12 cellular contexts compared by ENCODE assay signal in genomic region chr12:49909826-49910225, GRCh38. TPM values are rescaled to one million over a fixed set of nuclear protein-coding genes. Genes with fewer than 3 reads are reported as not detected.
A peak's percentile ranks its signal among the peaks of the same experiment; 100 is the strongest.
DNase-seq lines count a peak whose midpoint lies in the region; ATAC-seq and TF ChIP-seq lines count a peak whose summit lies in the region.
"Had no signal": no experiment of that assay in that cellular context is flagged by ENCODE, and none has a peak within 500 bp of the region (broad histone marks: within the 10 kb centered on the region; RNA-seq: fewer than 3 reads in every experiment).

No MANE protein-coding gene starts in this region.

- H3K9me3 ChIP-seq in adrenal gland (replicated peaks in 1 of 3) (no peaks in the 10 kb centered on the region), aorta (ENCODE audit: control insufficient read depth, low read length) (no peaks in the 10 kb centered on the region)
- H3K9me3 ChIP-seq: right atrium auricular region had no signal

- no peaks in the 10 kb centered on the region for H3K27me3 ChIP-seq in adrenal gland
- H3K27me3 ChIP-seq in aorta (ENCODE audit: control insufficient read depth in 1 of 2, insufficient read depth in 2 of 2, low read length in 1 of 2), result no peaks in the 10 kb centered on the region
- H3K27me3 ChIP-seq: right atrium auricular region had no signal

- no peak for TF ChIP-seq CTCF in adrenal gland (IDR thresholded peaks at IDR 0.05)

- no peaks in the 10 kb centered on the region for H3K9me3 Mint-ChIP-seq in activated T-helper 1 cell treated with anti-CD3 and anti-CD28 coated beads, Interleukin-12 subunit alpha, Interleukin-12 subunit beta, Interleukin-2, Interleukin-4 antibody, amounts not matched to agents 30 ng/mL and 10 ng/mL and 1 ng/mL, durations not matched to agents 14 hours and 24 hours and 36 hours
- H3K9me3 Mint-ChIP-seq: stimulated activated naive CD8-positive, alpha-beta T cell treated with anti-CD3 and anti-CD28 coated beads, Interleukin-15, amount 100 ng/mL, for 72 hours had no signal

- H3K36me3 ChIP-seq in adrenal gland (replicated peaks in 1 of 2), result no peaks in the 10 kb centered on the region
- H3K36me3 ChIP-seq in aorta (ENCODE audit: control insufficient read depth in 1 of 2, insufficient read depth in 2 of 2, low read length in 1 of 2), result no peaks in the 10 kb centered on the region
- H3K36me3 ChIP-seq: right atrium auricular region had no signal

- H3K27me3 Mint-ChIP-seq in activated T-helper 1 cell treated with anti-CD3 and anti-CD28 coated beads, Interleukin-12 subunit alpha, Interleukin-12 subunit beta, Interleukin-2, Interleukin-4 antibody, amounts not matched to agents 30 ng/mL and 10 ng/mL and 1 ng/mL, durations not matched to agents 14 hours and 24 hours and 36 hours (ENCODE audit: insufficient read depth), result peaks cover 4% of the 10 kb centered on the region

- peak; percentile 19 for DNase-seq in stimulated activated CD4-positive, alpha-beta T cell treated with anti-CD3 and anti-CD28 coated beads, Interleukin-15, amount 100 ng/mL, for 24 hours
- no peak for DNase-seq in stimulated activated CD4-positive, alpha-beta T cell treated with anti-CD3 and anti-CD28 coated beads, Interleukin-1b, Interleukin-23, amount 100 ng/mL, for 48 hours
- DNase-seq in adrenal gland (peak; percentile 81 to 95 (median 92)), left kidney (ENCODE audit: low read depth, low spot score) (peak; percentile 88), aorta (peak; percentile 52 to 62), cerebellar cortex (ENCODE audit: low spot score) (no peak), foreskin melanocyte (no peak)
- DNase-seq in activated T-helper 1 cell treated with anti-CD3 and anti-CD28 coated beads, Interleukin-12 subunit alpha, Interleukin-12 subunit beta, Interleukin-2, Interleukin-4 antibody, amounts not matched to agents 30 ng/mL and 10 ng/mL and 1 ng/mL, durations not matched to agents 14 hours and 24 hours and 36 hours (ENCODE audit: low spot score), result no peak
- DNase-seq: Karpas-422; stimulated activated naive CD8-positive, alpha-beta T cell treated with anti-CD3 and anti-CD28 coated beads, Interleukin-15, amount 100 ng/mL, for 72 hours had no signal

- WGBS in adrenal gland, 4 donors, result 30 to 61% (median 46%) methylated on average over 14 to 16 of the region's 16 CpGs
- WGBS in aorta, 2 donors, result 41 to 66% methylated on average over 16 of the region's 16 CpGs

- peaks cover under 1% of the 10 kb centered on the region for H3K4me1 Mint-ChIP-seq in activated T-helper 1 cell treated with anti-CD3 and anti-CD28 coated beads, Interleukin-12 subunit alpha, Interleukin-12 subunit beta, Interleukin-2, Interleukin-4 antibody, amounts not matched to agents 30 ng/mL and 10 ng/mL and 1 ng/mL, durations not matched to agents 14 hours and 24 hours and 36 hours (ENCODE audit: low read depth)

- H3K27ac Mint-ChIP-seq in activated T-helper 1 cell treated with anti-CD3 and anti-CD28 coated beads, Interleukin-12 subunit alpha, Interleukin-12 subunit beta, Interleukin-2, Interleukin-4 antibody, amounts not matched to agents 30 ng/mL and 10 ng/mL and 1 ng/mL, durations not matched to agents 14 hours and 24 hours and 36 hours, result no peak overlapping the region

- H3K4me1 ChIP-seq in adrenal gland (replicated peaks in 1 of 2) (peaks cover 1 to 9% of the 10 kb centered on the region in 2 donors), aorta (ENCODE audit: control insufficient read depth in 1 of 2, insufficient read depth in 2 of 2, low read length in 2 of 2) (no peaks in the 10 kb centered on the region)
- H3K4me1 ChIP-seq: right atrium auricular region had no signal

- intact Hi-C loops in adrenal gland (cut with DNase I), result no loop called here
- intact Hi-C loops in aorta (cut with DNase I), result no loop called here
- intact Hi-C loops in activated T-helper 1 cell treated with anti-CD3 and anti-CD28 coated beads, Interleukin-12 subunit alpha, Interleukin-12 subunit beta, Interleukin-2, Interleukin-4 antibody, amounts not matched to agents 30 ng/mL and 10 ng/mL and 1 ng/mL, durations not matched to agents 14 hours and 24 hours and 36 hours (cut with micrococcal nuclease), result no loop called here

- H3K4me3 ChIP-seq in adrenal gland (no peak overlapping the region), aorta (ENCODE audit: low read length in 2 of 2) (no peak overlapping the region)
- H3K4me3 ChIP-seq: right atrium auricular region had no signal

- ATAC-seq in aorta (ENCODE audit: low FRiP score), result no peak

- H3K36me3 Mint-ChIP-seq in activated T-helper 1 cell treated with anti-CD3 and anti-CD28 coated beads, Interleukin-12 subunit alpha, Interleukin-12 subunit beta, Interleukin-2, Interleukin-4 antibody, amounts not matched to agents 30 ng/mL and 10 ng/mL and 1 ng/mL, durations not matched to agents 14 hours and 24 hours and 36 hours (ENCODE audit: low read depth), result no peaks in the 10 kb centered on the region

- TF ChIP-seq POLR2A in adrenal gland (IDR thresholded peaks at IDR 0.05), result peak in 1 of 2 donors; percentile 58

- peak overlapping the region in 2 of 5 donors; percentile 26 to 54 for H3K27ac ChIP-seq in adrenal gland
- H3K27ac ChIP-seq in aorta (ENCODE audit: low read depth in 1 of 2, low read length in 2 of 2), result no peak overlapping the region
- H3K27ac ChIP-seq: right atrium auricular region had no signal

- H3K4me3 Mint-ChIP-seq in activated T-helper 1 cell treated with anti-CD3 and anti-CD28 coated beads, Interleukin-12 subunit alpha, Interleukin-12 subunit beta, Interleukin-2, Interleukin-4 antibody, amounts not matched to agents 30 ng/mL and 10 ng/mL and 1 ng/mL, durations not matched to agents 14 hours and 24 hours and 36 hours, result no peak overlapping the region
- H3K4me3 Mint-ChIP-seq: stimulated activated naive CD8-positive, alpha-beta T cell treated with anti-CD3 and anti-CD28 coated beads, Interleukin-15, amount 100 ng/mL, for 72 hours had no signal

RNA-seq across cellular contexts. Expression of gene FAIM2, which starts 6.1 kb away (rescaled TPM):
- total RNA-seq in adrenal gland (10 to 100 TPM in 3 of 8 donors, 1 to 10 TPM in 4, under 1 TPM in 1; 0.35 to 46.1 (median 3.6) TPM), aorta (10 to 100 TPM in 1 of 2 donors, under 1 TPM in 1; 0.58 to 16.4 TPM)
- polyA plus RNA-seq in adrenal gland (10 to 100 TPM; 13.4 to 50.8 (median 45.9) TPM), aorta (under 1 TPM in 1 of 2 donors, not detected in 1; 0.05 TPM)
- total RNA-seq in activated T-helper 1 cell treated with anti-CD3 and anti-CD28 coated beads, Interleukin-12 subunit alpha, Interleukin-12 subunit beta, Interleukin-2, Interleukin-4 antibody, amounts not matched to agents 30 ng/mL and 10 ng/mL and 1 ng/mL, durations not matched to agents 14 hours and 24 hours and 36 hours, result 0.49 and 0.64 TPM in 2 replicates

RNA-seq across cellular contexts. Expression of gene AQP2, which starts 40.7 kb away (rescaled TPM):
- total RNA-seq in adrenal gland, result 10 to 100 TPM in 3 of 8 donors, 1 to 10 TPM in 2, under 1 TPM in 2, not detected in 1; 0.10 to 53.2 (median 2.4) TPM
- polyA plus RNA-seq in adrenal gland, result 10 to 100 TPM in 1 of 3 donors, under 1 TPM in 2; 0.40 to 81.0 (median 0.61) TPM
- total RNA-seq in aorta, result under 1 TPM in 1 of 2 donors, not detected in 1; 0.21 TPM
- not detected for polyA plus RNA-seq in aorta
- not detected in 2 replicates for total RNA-seq in activated T-helper 1 cell treated with anti-CD3 and anti-CD28 coated beads, Interleukin-12 subunit alpha, Interleukin-12 subunit beta, Interleukin-2, Interleukin-4 antibody, amounts not matched to agents 30 ng/mL and 10 ng/mL and 1 ng/mL, durations not matched to agents 14 hours and 24 hours and 36 hours
- polyA plus RNA-seq: BJ had no signal

RNA-seq across cellular contexts. Expression of gene AQP5, which starts 51.8 kb away (rescaled TPM):
- total RNA-seq in adrenal gland (1 to 10 TPM in 2 of 8 donors, under 1 TPM in 5, not detected in 1; 0.25 to 1.5 (median 0.66) TPM), aorta (1 to 10 TPM in 1 of 2 donors, not detected in 1; 1.2 TPM)
- polyA plus RNA-seq in adrenal gland (1 to 10 TPM; 1.5 to 2.6 (median 1.6) TPM), aorta (under 1 TPM in 1 of 2 donors, not detected in 1; 0.08 TPM)
- total RNA-seq in activated T-helper 1 cell treated with anti-CD3 and anti-CD28 coated beads, Interleukin-12 subunit alpha, Interleukin-12 subunit beta, Interleukin-2, Interleukin-4 antibody, amounts not matched to agents 30 ng/mL and 10 ng/mL and 1 ng/mL, durations not matched to agents 14 hours and 24 hours and 36 hours, result not detected in 2 replicates
- polyA plus RNA-seq: BJ had no signal

Comparison
In these comparisons a context has a peak if more than half of its experiments do, and no peak if none do; other contexts are left out.
1. DNase-seq: peak in stimulated activated CD4-positive, alpha-beta T cell treated with anti-CD3 and anti-CD28 coated beads, Interleukin-15, amount 100 ng/mL, for 24 hours (single experiment), adrenal gland (7 of 7), left kidney (single experiment) and aorta (2 of 2); none in stimulated activated CD4-positive, alpha-beta T cell treated with anti-CD3 and anti-CD28 coated beads, Interleukin-1b, Interleukin-23, amount 100 ng/mL, for 48 hours (single experiment), cerebellar cortex (single experiment), activated T-helper 1 cell treated with anti-CD3 and anti-CD28 coated beads, Interleukin-12 subunit alpha, Interleukin-12 subunit beta, Interleukin-2, Interleukin-4 antibody, amounts not matched to agents 30 ng/mL and 10 ng/mL and 1 ng/mL, durations not matched to agents 14 hours and 24 hours and 36 hours (single experiment) and foreskin melanocyte (single experiment).